ENCODE assay signal across 1 cellular context in genomic region chr6:111536888-111537287, GRCh38.
TF ChIP-seq lines count a peak whose summit lies in the region.

No MANE protein-coding gene starts in this region.

TF ChIP-seq in endothelial cell of umbilical vein, 7 proteins besides CTCF, POLR2A, EP300 and RAD21:
- TF ChIP-seq GATA2 (IDR thresholded peaks at IDR 0.05; ENCODE audit: insufficient read depth, insufficient read length, low read depth, low read length) (no peak), EZH2 (IDR thresholded peaks at IDR 0.05; ENCODE audit: borderline replicate concordance, low read depth, low read length, severe bottlenecking) (no peak), MAX (IDR thresholded peaks at IDR 0.05; ENCODE audit: insufficient read depth, insufficient read length) (no peak), FOS (IDR thresholded peaks at IDR 0.05; ENCODE audit: borderline replicate concordance, insufficient read depth, low read length) (no peak), JUN (IDR thresholded peaks at IDR 0.05; ENCODE audit: borderline replicate concordance, insufficient read depth, insufficient read length, low read depth) (no peak)
TF ChIP-seq in endothelial cell of umbilical vein: peak in this region for 0.
